In the genomic region with DNA sequence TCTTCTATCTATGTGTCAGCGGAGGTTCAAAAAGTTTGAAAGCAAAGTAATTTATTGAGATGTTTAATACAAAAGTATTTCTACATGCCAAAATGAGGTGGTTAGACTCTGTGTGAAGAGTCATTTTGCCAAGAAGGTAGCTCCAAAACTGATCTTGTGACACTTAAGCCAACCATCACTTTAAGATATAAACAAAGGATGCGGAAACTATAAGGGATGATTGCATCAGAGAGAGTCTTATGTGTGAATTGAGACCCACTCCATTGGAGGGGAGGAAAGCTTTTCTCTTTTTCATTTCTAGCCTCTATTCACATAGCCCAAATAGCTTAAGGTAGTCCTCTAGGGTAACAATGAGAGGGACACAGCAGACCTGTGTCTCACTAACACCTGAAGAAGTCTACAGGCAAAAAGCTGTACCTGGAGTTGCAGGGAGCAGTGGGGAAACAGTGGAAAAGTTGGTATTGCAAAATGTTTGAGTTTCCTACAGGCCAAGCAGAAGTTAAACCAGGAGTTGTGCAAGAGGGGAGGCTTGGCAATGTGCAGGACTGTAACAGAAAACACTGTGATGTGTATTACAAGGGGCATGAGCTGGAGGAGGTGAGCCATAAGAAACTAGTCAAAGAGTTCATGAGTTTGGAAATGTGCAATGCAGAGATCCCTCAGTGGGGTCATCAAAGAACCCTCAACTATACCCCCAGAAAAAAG, we compare ENCODE assay signal across 29 cellular contexts. TPM values are rescaled to one million over a fixed set of nuclear protein-coding genes. Genes with fewer than 3 reads are reported as not detected.
DNase-seq lines count a peak whose midpoint lies in the region; ATAC-seq and TF ChIP-seq lines count a peak whose summit lies in the region.
"Had no signal": no experiment of that assay in that cellular context is flagged by ENCODE, and none has a peak within 500 bp of the region (broad histone marks: within the 10 kb centered on the region; RNA-seq: fewer than 3 reads in every experiment).

No MANE protein-coding gene starts in this region.

- no peak overlapping the region for H3K27ac ChIP-seq in Karpas-422 (ENCODE audit: low read length)
- no peak overlapping the region for H3K27ac ChIP-seq in left ventricle myocardium inferior (replicated peaks)
- H3K27ac ChIP-seq: breast epithelium, C4-2B, heart right ventricle, prostate gland, uterus had no signal

- H3K36me3 ChIP-seq in Karpas-422 (ENCODE audit: insufficient read depth, low read length) (no peaks in the 10 kb centered on the region), left ventricle myocardium inferior (no peaks in the 10 kb centered on the region)
- H3K36me3 ChIP-seq: breast epithelium, heart right ventricle, prostate gland, uterus had no signal

- H3K79me2 ChIP-seq in Karpas-422 (ENCODE audit: low read length), result no peaks in the 10 kb centered on the region

- H3K4me3 ChIP-seq in Karpas-422 (ENCODE audit: low read length), result no peak overlapping the region
- no peak overlapping the region for H3K4me3 ChIP-seq in epithelial cell of esophagus (ENCODE audit: low read length)
- no peak overlapping the region for H3K4me3 ChIP-seq in left ventricle myocardium inferior
- H3K4me3 ChIP-seq: breast epithelium, heart right ventricle, prostate gland, uterus had no signal

- no peak overlapping the region for H3K9ac ChIP-seq in Karpas-422 (ENCODE audit: low read length)

- DNase-seq in Karpas-422 (peak; percentile 29), NOMO-1 treated with dmso at 0.1 percent for 144 hours (lab: John Stamatoyannopoulos, UW; ENCODE audit: unreplicated experiment) (peak; percentile 96), epithelial cell of esophagus (ENCODE audit: low read depth) (peak; percentile 8), sciatic nerve (ENCODE audit: low spot score) (peak; percentile 40), DMS 273 (lab: John Stamatoyannopoulos, UW; ENCODE audit: unreplicated experiment) (no peak), left ventricle myocardium inferior (no peak)
- DNase-seq: activated CD4-positive, alpha-beta T cell treated with anti-CD3 and anti-CD28 coated beads, Interleukin-2, amount 50 U/mL, for 4 hours; activated naive CD4-positive, alpha-beta T cell treated with anti-CD3 and anti-CD28 coated beads, Interleukin-2, amount 10 ng/mL, durations not matched to agents 7 days and 5 days; amygdala; Calu3; DND-41; effector CD8-positive, alpha-beta T cell; erythroblast; heart right ventricle; IMR-90; mesenchymal stem cell; NCI-H1417 treated with DMSO at 0.1 percent for 48 hours; NCI-H2081; NCI-H446; SHP77 treated with DMSO at 0.1 percent for 48 hours; stimulated activated CD4-positive, alpha-beta T cell treated with anti-CD3 and anti-CD28 coated beads, Interleukin-4, amount 100 ng/mL, for 4 hours; uterus had no signal

- intact Hi-C loops in sciatic nerve (cut with DNase I), result no loop called here
- intact Hi-C loops in left ventricle myocardium inferior (cut with micrococcal nuclease), result no loop called here

- H2AFZ ChIP-seq in Karpas-422 (ENCODE audit: low read length), result no peak overlapping the region

- H3K27me3 ChIP-seq in Karpas-422 (ENCODE audit: low read length) (no peaks in the 10 kb centered on the region), left ventricle myocardium inferior (ENCODE audit: low read depth) (no peaks in the 10 kb centered on the region)
- H3K27me3 ChIP-seq: breast epithelium, heart right ventricle, uterus had no signal

- H3K4me2 ChIP-seq in Karpas-422 (ENCODE audit: low read depth, low read length, poor library complexity, severe bottlenecking), result no peak overlapping the region

- ATAC-seq in sciatic nerve (peak; percentile 20), HG02981 (IDR thresholded peaks at IDR 0.05; ENCODE audit: unreplicated experiment) (no peak)
- ATAC-seq: heart right ventricle; Panc1; stimulated activated memory B cell treated with anti-CD40 and anti-IgM and Interleukin-4, amounts not matched to agents 10 μg/mL and 1 μg/mL and 100 μg/mL, for 72 hours had no signal

- TF ChIP-seq CTCF in epithelial cell of esophagus (IDR thresholded peaks at IDR 0.05; ENCODE audit: insufficient read depth, low read depth, low read length, missing control alignments), result no peak
- TF ChIP-seq CTCF in left ventricle myocardium inferior (IDR thresholded peaks at IDR 0.05; ENCODE audit: borderline replicate concordance), result no peak

- no peaks in the 10 kb centered on the region for H4K20me1 ChIP-seq in Karpas-422 (ENCODE audit: insufficient read depth, low read depth, low read length)

- no peaks in the 10 kb centered on the region for H3K9me2 ChIP-seq in Karpas-422 (replicated peaks; ENCODE audit: insufficient read depth, low read length)

- H3K9me3 ChIP-seq in Karpas-422 (ENCODE audit: low read length) (no peaks in the 10 kb centered on the region), left ventricle myocardium inferior (replicated peaks) (peaks cover 24% of the 10 kb centered on the region)
- H3K9me3 ChIP-seq: prostate gland, uterus had no signal

- H3K4me1 ChIP-seq in Karpas-422 (ENCODE audit: low read length) (no peaks in the 10 kb centered on the region), left ventricle myocardium inferior (no peaks in the 10 kb centered on the region)
- H3K4me1 ChIP-seq: breast epithelium, heart right ventricle, prostate gland, uterus had no signal

RNA-seq across cellular contexts. Expression of a gene that starts 47.0 kb away (rescaled TPM):
- not detected in 2 replicates for total RNA-seq in Karpas-422 (2014; rRNA removed; shearing (Covaris generic); ENCODE audit: low replicate concordance)
- total RNA-seq in sciatic nerve (not detected), left ventricle myocardium inferior (0.41 TPM)
- total RNA-seq: activated T-helper 1 cell treated with anti-CD3 and anti-CD28 coated beads, Interleukin-12 subunit alpha, Interleukin-12 subunit beta, Interleukin-2, Interleukin-4 antibody, amounts not matched to agents 30 ng/mL and 10 ng/mL and 1 ng/mL, durations not matched to agents 14 hours and 24 hours and 36 hours; Calu3; IMR-90 had no signal

Comparison
In these comparisons a context has a peak if more than half of its experiments do, and no peak if none do; other contexts are left out.
1. DNase-seq: peak in Karpas-422 (single experiment), NOMO-1 treated with dmso at 0.1 percent for 144 hours (single experiment), epithelial cell of esophagus (single experiment) and sciatic nerve (single experiment); none in DMS 273 (single experiment) and left ventricle myocardium inferior (single experiment).